In the genomic region with DNA sequence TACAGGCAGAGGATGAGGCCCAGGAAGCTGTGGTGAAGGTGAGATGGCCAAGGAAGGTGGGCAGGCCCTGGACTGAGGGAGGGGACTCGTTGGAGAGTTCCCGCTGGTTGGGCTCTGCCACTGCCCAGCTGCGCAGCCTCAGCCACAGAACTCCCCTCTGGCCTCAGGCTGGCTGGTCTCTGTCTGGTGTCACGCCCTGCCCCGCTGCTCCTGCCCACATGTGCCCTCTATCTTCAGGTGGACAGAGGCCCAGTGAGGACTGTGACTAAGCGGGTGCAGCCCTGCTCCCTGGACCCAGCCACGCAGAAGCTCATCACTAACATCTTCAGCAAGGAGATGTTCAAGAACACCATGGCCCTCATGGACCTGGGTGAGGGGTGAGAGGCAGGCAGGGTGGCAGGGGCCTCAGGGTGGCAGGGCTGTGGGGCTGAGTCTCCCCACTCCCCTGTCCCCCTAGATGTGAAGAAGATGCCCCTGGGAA, we compare ENCODE assay signal across 17 cellular contexts. TPM values are rescaled to one million over a fixed set of nuclear protein-coding genes. Genes with fewer than 3 reads are reported as not detected.
DNase-seq lines count a peak whose midpoint lies in the region; ATAC-seq and TF ChIP-seq lines count a peak whose summit lies in the region.
"Had no signal": no experiment of that assay in that cellular context is flagged by ENCODE, and none has a peak within 500 bp of the region (broad histone marks: within the 10 kb centered on the region; RNA-seq: fewer than 3 reads in every experiment).

No MANE protein-coding gene starts in this region.

- H3K4me3 Mint-ChIP-seq in activated CD4-positive, alpha-beta T cell treated with anti-CD3 and anti-CD28 coated beads, Interleukin-2, amount 10 ng/mL, durations not matched to agents 7 days and 5 days = no peak overlapping the region
- H3K4me3 Mint-ChIP-seq in Calu3 (ENCODE audit: low read depth, unreplicated experiment) = no peak overlapping the region

- POLR2A ChIA-PET in activated CD4-positive, alpha-beta T cell treated with anti-CD3 and anti-CD28 coated beads, Interleukin-2, amount 10 ng/mL, durations not matched to agents 7 days and 5 days (lab: Charles Lee) = no interaction called here

- no peak for ATAC-seq in GM21576 (IDR thresholded peaks at IDR 0.05; ENCODE audit: unreplicated experiment)
- ATAC-seq: HepG2 had no signal

- no peaks in the 10 kb centered on the region for H3K27me3 ChIP-seq in sigmoid colon
- H3K27me3 ChIP-seq: BLaER1 treated with 17β-estradiol and CSF1 and Interleukin-3, amounts not matched to agents 10 nM and 100 nM had no signal

- 90 to 93% methylated on average over 7 of the region's 7 CpGs for WGBS in sigmoid colon, 2 donors

- peak; percentile 5 for DNase-seq in activated CD4-positive, alpha-beta T cell treated with anti-CD3 and anti-CD28 coated beads, Interleukin-2, amount 10 ng/mL, durations not matched to agents 7 days and 5 days
- DNase-seq in activated CD4-positive, alpha-beta T cell treated with anti-CD3 and anti-CD28 coated beads for 48 hours = no peak
- DNase-seq in Calu3 (no peak), ecto neural progenitor cell (ENCODE audit: low spot score) (peak; percentile 43), sigmoid colon (peak; percentile 55), NCI-H1105 (lab: John Stamatoyannopoulos, UW) (no peak), DMS79 treated with DMSO at 0.1 percent for 48 hours (lab: John Stamatoyannopoulos, UW) (no peak)
- DNase-seq: CD8-positive, alpha-beta memory T cell; GOT3; NCI-H1436 treated with DMSO at 0.1 percent for 48 hours; NCI-H2029 treated with DMSO at 0.1 percent for 48 hours; NCI-H2171 treated with DMSO at 0.1 percent for 48 hours; NCI-H446 treated with DMSO at 0.1 percent for 48 hours had no signal

- H3K36me3 ChIP-seq in sigmoid colon = peaks cover 0 to 45% (median 3%) of the 10 kb centered on the region in 4 donors

- no peak for TF ChIP-seq EP300 in sigmoid colon (IDR thresholded peaks at IDR 0.05)

- intact Hi-C loops in Calu3 (cut with micrococcal nuclease; ENCODE audit: unreplicated experiment) = loop anchor here (5.0 kb wide), 1 partner anchor 113 kb away; the partner anchor contains the start of gene DUSP7
- intact Hi-C loops in sigmoid colon (cut with DNase I) = loop anchor here (5.0 to 10.0 kb wide), 5 partner anchors 178 to 1938 kb away; partner anchors contain the start of genes ACTR8, ALAS1 and POC1A

- TF ChIP-seq POLR2A in sigmoid colon (IDR thresholded peaks at IDR 0.05) = no peak

- H3K4me3 ChIP-seq in sigmoid colon = no peak overlapping the region
- H3K4me3 ChIP-seq: BLaER1 treated with 17β-estradiol and CSF1 and Interleukin-3, amounts not matched to agents 10 nM and 100 nM had no signal

- H3K9me3 ChIP-seq in sigmoid colon = no peaks in the 10 kb centered on the region
- H3K9me3 ChIP-seq: BLaER1 treated with 17β-estradiol and CSF1 and Interleukin-3, amounts not matched to agents 10 nM and 100 nM had no signal

- peaks cover 32% of the 10 kb centered on the region for H3K4me1 Mint-ChIP-seq in activated CD4-positive, alpha-beta T cell treated with anti-CD3 and anti-CD28 coated beads, Interleukin-2, amount 10 ng/mL, durations not matched to agents 7 days and 5 days
- H3K4me1 Mint-ChIP-seq in Calu3 (ENCODE audit: low read depth, unreplicated experiment) = peaks cover 15% of the 10 kb centered on the region

- H3K4me1 ChIP-seq in sigmoid colon = peaks cover 0 to 34% (median 30%) of the 10 kb centered on the region in 4 donors

- no peaks in the 10 kb centered on the region for H3K9me3 Mint-ChIP-seq in activated CD4-positive, alpha-beta T cell treated with anti-CD3 and anti-CD28 coated beads, Interleukin-2, amount 10 ng/mL, durations not matched to agents 7 days and 5 days
- no peaks in the 10 kb centered on the region for H3K9me3 Mint-ChIP-seq in Calu3 (ENCODE audit: low read depth, unreplicated experiment)
- H3K9me3 Mint-ChIP-seq: CD8-positive, alpha-beta memory T cell had no signal

- no peak for TF ChIP-seq CTCF in Calu3 (IDR thresholded peaks at IDR 0.05; ENCODE audit: unreplicated experiment)
- TF ChIP-seq CTCF in sigmoid colon (IDR thresholded peaks at IDR 0.05) = no peak

- H3K27ac Mint-ChIP-seq in activated CD4-positive, alpha-beta T cell treated with anti-CD3 and anti-CD28 coated beads, Interleukin-2, amount 10 ng/mL, durations not matched to agents 7 days and 5 days = no peak overlapping the region
- H3K27ac Mint-ChIP-seq in Calu3 (ENCODE audit: unreplicated experiment) = no peak overlapping the region

- no peak overlapping the region for H3K27ac ChIP-seq in sigmoid colon
- H3K27ac ChIP-seq: BLaER1 treated with 17β-estradiol and CSF1 and Interleukin-3, amounts not matched to agents 10 nM and 100 nM; KMS-11 had no signal

- no peaks in the 10 kb centered on the region for H3K27me3 Mint-ChIP-seq in activated CD4-positive, alpha-beta T cell treated with anti-CD3 and anti-CD28 coated beads, Interleukin-2, amount 10 ng/mL, durations not matched to agents 7 days and 5 days
- no peaks in the 10 kb centered on the region for H3K27me3 Mint-ChIP-seq in Calu3 (ENCODE audit: unreplicated experiment)
- H3K27me3 Mint-ChIP-seq: CD8-positive, alpha-beta memory T cell had no signal

- CTCF ChIA-PET in activated CD4-positive, alpha-beta T cell treated with anti-CD3 and anti-CD28 coated beads, Interleukin-2, amount 10 ng/mL, durations not matched to agents 7 days and 5 days (lab: Charles Lee) = interaction anchor here (0.7 to 2.1 kb wide), 3 partner anchors 18 to 57 kb away, joined by 4 to 7 read pairs (median 6); partner anchors contain the start of genes ABHD14A and ABHD14B
- CTCF ChIA-PET in Calu3 (lab: Charles Lee) = no interaction called here

- H3K36me3 Mint-ChIP-seq in activated CD4-positive, alpha-beta T cell treated with anti-CD3 and anti-CD28 coated beads, Interleukin-2, amount 10 ng/mL, durations not matched to agents 7 days and 5 days (ENCODE audit: low read depth) = peaks cover 2% of the 10 kb centered on the region
- peaks cover 28% of the 10 kb centered on the region for H3K36me3 Mint-ChIP-seq in Calu3 (ENCODE audit: insufficient read depth, unreplicated experiment)

- TSS peak; percentile 26 for BruUV-seq in Calu3 (replicated peaks; lab: Mats Ljungman, UMichigan)

RNA-seq across cellular contexts. Expression of gene PARP3, which starts 2.4 kb away (rescaled TPM):
- total RNA-seq in activated CD4-positive, alpha-beta T cell treated with anti-CD3 and anti-CD28 coated beads, Interleukin-2, amount 10 ng/mL, durations not matched to agents 7 days and 5 days = 10 to 100 TPM; 22.1 to 22.9 TPM
- 15.0 and 20.4 TPM in 2 replicates for total RNA-seq in Calu3 (2022)
- 10 to 100 TPM; 22.4 to 35.8 (median 26.7) TPM for total RNA-seq in sigmoid colon
- polyA plus RNA-seq in sigmoid colon = 10 to 100 TPM in 2 of 3 donors, 1 to 10 TPM in 1; 9.0 to 26.3 (median 12.3) TPM

RNA-seq across cellular contexts. Expression of gene RRP9, which starts 2.9 kb away (rescaled TPM):
- total RNA-seq in activated CD4-positive, alpha-beta T cell treated with anti-CD3 and anti-CD28 coated beads, Interleukin-2, amount 10 ng/mL, durations not matched to agents 7 days and 5 days = 10 to 100 TPM; 24.3 to 25.1 TPM
- total RNA-seq in Calu3 (2022) (39.3 and 40.3 TPM in 2 replicates), sigmoid colon (10 to 100 TPM in 3 of 4 donors, 1 to 10 TPM in 1; 6.4 to 13.3 (median 12.4) TPM)
- 10 to 100 TPM; 10.2 to 29.0 (median 13.8) TPM for polyA plus RNA-seq in sigmoid colon

RNA-seq across cellular contexts. Expression of gene GPR62, which starts 10.6 kb away (rescaled TPM):
- total RNA-seq in activated CD4-positive, alpha-beta T cell treated with anti-CD3 and anti-CD28 coated beads, Interleukin-2, amount 10 ng/mL, durations not matched to agents 7 days and 5 days = not detected
- total RNA-seq in Calu3 (2022) = not detected in 2 replicates
- 1 to 10 TPM in 1 of 4 donors, under 1 TPM in 1, not detected in 2; 0.71 to 1.1 TPM for total RNA-seq in sigmoid colon
- polyA plus RNA-seq in sigmoid colon = under 1 TPM in 1 of 3 donors, not detected in 2; 0.03 TPM
- total RNA-seq: CD8-positive, alpha-beta memory T cell; HepG2 had no signal
- polyA plus RNA-seq: CD8-positive, alpha-beta memory T cell; HepG2 had no signal

RNA-seq across cellular contexts. Expression of gene PCBP4, which starts 22.7 kb away (rescaled TPM):
- total RNA-seq in activated CD4-positive, alpha-beta T cell treated with anti-CD3 and anti-CD28 coated beads, Interleukin-2, amount 10 ng/mL, durations not matched to agents 7 days and 5 days = 10 to 100 TPM; 21.4 to 27.2 TPM
- total RNA-seq in Calu3 (2022) (29.8 and 31.5 TPM in 2 replicates), sigmoid colon (100 to 1,000 TPM; 256 to 292 (median 268) TPM)
- 10 to 100 TPM; 15.6 to 19.8 (median 17.3) TPM for polyA plus RNA-seq in sigmoid colon

RNA-seq across cellular contexts. Expression of gene ABHD14B, which starts 29.3 kb away (rescaled TPM):
- 10 to 100 TPM; 47.8 to 51.4 TPM for total RNA-seq in activated CD4-positive, alpha-beta T cell treated with anti-CD3 and anti-CD28 coated beads, Interleukin-2, amount 10 ng/mL, durations not matched to agents 7 days and 5 days
- total RNA-seq in Calu3 (2022) = 39.8 and 45.4 TPM in 2 replicates
- total RNA-seq in sigmoid colon = 10 to 100 TPM; 48.5 to 72.4 (median 51.7) TPM
- polyA plus RNA-seq in sigmoid colon = 100 to 1,000 TPM in 2 of 3 donors, 10 to 100 TPM in 1; 62.4 to 117 (median 105) TPM

Comparison
In these comparisons a context has a peak if more than half of its experiments do, and no peak if none do; other contexts are left out.
1. DNase-seq: peak in activated CD4-positive, alpha-beta T cell treated with anti-CD3 and anti-CD28 coated beads, Interleukin-2, amount 10 ng/mL, durations not matched to agents 7 days and 5 days (single experiment), ecto neural progenitor cell (single experiment) and sigmoid colon (single experiment); none in activated CD4-positive, alpha-beta T cell treated with anti-CD3 and anti-CD28 coated beads for 48 hours (single experiment), Calu3 (single experiment), NCI-H1105 (single experiment) and DMS79 treated with DMSO at 0.1 percent for 48 hours (single experiment).